In the genomic region with DNA sequence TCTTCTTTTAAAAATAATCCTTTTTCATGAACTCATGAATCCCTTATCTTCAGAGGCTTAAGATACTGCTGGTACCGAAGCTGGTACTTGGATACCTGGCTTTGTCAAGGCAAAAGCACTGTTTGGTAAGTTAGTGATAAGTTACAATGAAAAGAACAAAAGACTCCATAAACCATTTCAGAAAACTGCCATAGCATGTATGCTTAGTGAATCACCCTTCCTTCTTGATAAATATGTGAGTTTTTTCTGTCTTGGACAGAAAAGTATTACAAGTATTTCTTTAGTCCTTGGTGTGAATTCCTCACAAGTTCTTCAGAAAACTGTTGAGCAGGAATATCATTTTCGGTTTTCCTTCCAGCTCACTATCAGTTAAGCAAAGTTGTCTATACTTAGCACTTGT, we compare ENCODE assay signal across 16 cellular contexts. TPM values are rescaled to one million over a fixed set of nuclear protein-coding genes. Genes with fewer than 3 reads are reported as not detected.
DNase-seq lines count a peak whose midpoint lies in the region; ATAC-seq, FAIRE-seq and TF ChIP-seq lines count a peak whose summit lies in the region.
"Had no signal": no experiment of that assay in that cellular context is flagged by ENCODE, and none has a peak within 500 bp of the region (broad histone marks: within the 10 kb centered on the region; RNA-seq: fewer than 3 reads in every experiment).

No MANE protein-coding gene starts in this region.

- POLR2A ChIA-PET in activated CD4-positive, alpha-beta T cell treated with anti-CD3 and anti-CD28 coated beads, Interleukin-2, amount 10 ng/mL, durations not matched to agents 7 days and 5 days (lab: Charles Lee), result no interaction called here

- H3K4me3 Mint-ChIP-seq in activated CD4-positive, alpha-beta T cell treated with anti-CD3 and anti-CD28 coated beads, Interleukin-2, amount 10 ng/mL, durations not matched to agents 7 days and 5 days, result no peak overlapping the region
- H3K4me3 Mint-ChIP-seq: activated CD4-positive, alpha-beta T cell treated with anti-CD3 and anti-CD28 coated beads for 36 hours; natural killer cell treated with Interleukin-12 subunit alpha and Interleukin-12 subunit beta and Interleukin-15 and Interleukin-18, amount 100 ng/mL, for 72 hours; T-helper 2 cell treated with Interferon-gamma antibody and Interleukin-4, amounts not matched to agents 5 μg/mL and 100 μg/mL, for 36 hours had no signal

- H3K27me3 Mint-ChIP-seq in activated CD4-positive, alpha-beta T cell treated with anti-CD3 and anti-CD28 coated beads, Interleukin-2, amount 10 ng/mL, durations not matched to agents 7 days and 5 days, result no peaks in the 10 kb centered on the region
- H3K27me3 Mint-ChIP-seq: activated CD4-positive, alpha-beta T cell treated with anti-CD3 and anti-CD28 coated beads for 36 hours; natural killer cell treated with Interleukin-12 subunit alpha and Interleukin-12 subunit beta and Interleukin-15 and Interleukin-18, amount 100 ng/mL, for 72 hours had no signal

- peak; percentile 77 for DNase-seq in ACHN
- peak; percentile 17 for DNase-seq in LHCN-M2 (ENCODE audit: low read depth)
- DNase-seq in dedifferentiated amniotic fluid mesenchymal stem cell (ENCODE audit: extremely low spot score), result peak; percentile 43
- no peak for DNase-seq in left lung
- DNase-seq in GM19240 (ENCODE audit: insufficient read length, low spot score), result no peak
- DNase-seq in urothelium cell line (ENCODE audit: low spot score), result no peak
- DNase-seq in activated CD4-positive, alpha-beta T cell treated with anti-CD3 and anti-CD28 coated beads, Interleukin-2, amount 10 ng/mL, durations not matched to agents 7 days and 5 days, result no peak
- DNase-seq: activated CD4-positive, alpha-beta T cell treated with anti-CD3 and anti-CD28 coated beads for 36 hours; Calu3; erythroblast; NCI-H82 had no signal

- peaks cover 4% of the 10 kb centered on the region for H3K36me3 Mint-ChIP-seq in activated CD4-positive, alpha-beta T cell treated with anti-CD3 and anti-CD28 coated beads, Interleukin-2, amount 10 ng/mL, durations not matched to agents 7 days and 5 days (ENCODE audit: low read depth)
- H3K36me3 Mint-ChIP-seq: natural killer cell treated with Interleukin-12 subunit alpha and Interleukin-12 subunit beta and Interleukin-15 and Interleukin-18, amount 100 ng/mL, for 72 hours had no signal

- FAIRE-seq in urothelium cell line (lab: Jason Lieb, UNC), result no peak
- FAIRE-seq: GM18507 had no signal

- H3K27ac Mint-ChIP-seq in activated CD4-positive, alpha-beta T cell treated with anti-CD3 and anti-CD28 coated beads, Interleukin-2, amount 10 ng/mL, durations not matched to agents 7 days and 5 days, result no peak overlapping the region
- H3K27ac Mint-ChIP-seq: activated CD4-positive, alpha-beta T cell treated with anti-CD3 and anti-CD28 coated beads for 36 hours; activated naive CD4-positive, alpha-beta T cell treated with anti-CD3 and anti-CD28 coated beads, Interleukin-2, amount 50 U/mL, for 72 hours; natural killer cell treated with Interleukin-12 subunit alpha and Interleukin-12 subunit beta and Interleukin-15 and Interleukin-18, amount 100 ng/mL, for 72 hours; T-helper 2 cell treated with Interferon-gamma antibody and Interleukin-4, amounts not matched to agents 5 μg/mL and 100 μg/mL, for 36 hours had no signal

- H3K36me3 ChIP-seq in left lung, result peaks cover 0 to 14% of the 10 kb centered on the region in 2 donors

- no peaks in the 10 kb centered on the region for H3K4me1 Mint-ChIP-seq in activated CD4-positive, alpha-beta T cell treated with anti-CD3 and anti-CD28 coated beads, Interleukin-2, amount 10 ng/mL, durations not matched to agents 7 days and 5 days
- H3K4me1 Mint-ChIP-seq: activated CD4-positive, alpha-beta T cell treated with anti-CD3 and anti-CD28 coated beads for 36 hours had no signal

- ATAC-seq in left lung (peak; percentile 32), GM19397 (IDR thresholded peaks at IDR 0.05; ENCODE audit: unreplicated experiment) (no peak)
- ATAC-seq: activated CD4-positive, alpha-beta T cell treated with anti-CD3 and anti-CD28 coated beads for 36 hours; activated naive CD4-positive, alpha-beta T cell treated with anti-CD3 and anti-CD28 coated beads, Interleukin-2, amount 50 U/mL, for 72 hours; natural killer cell treated with Interleukin-12 subunit alpha and Interleukin-12 subunit beta and Interleukin-15 and Interleukin-18, amount 100 ng/mL, for 72 hours had no signal

- no peak overlapping the region for H3K4me3 ChIP-seq in left lung

- intact Hi-C loops in left lung (cut with DNase I), result no loop called here

- no peaks in the 10 kb centered on the region for H3K9me3 ChIP-seq in left lung

- in situ Hi-C loops in ACHN (cut with HindIII; ENCODE audit: low pct_ligation_motif_present, low pct_unique_long_range_greater_than_20kb, low sequenced_read_pairs), result no loop called here

- H3K27me3 ChIP-seq in left lung, result no peaks in the 10 kb centered on the region

- CTCF ChIA-PET in activated CD4-positive, alpha-beta T cell treated with anti-CD3 and anti-CD28 coated beads, Interleukin-2, amount 10 ng/mL, durations not matched to agents 7 days and 5 days (lab: Charles Lee), result interaction anchor here (1.9 kb wide), 1 partner anchor 9 kb away, joined by 5 read pairs; no protein-coding TSS in a partner anchor

- TF ChIP-seq CTCF in left lung (IDR thresholded peaks at IDR 0.05), result no peak

- H3K9me3 Mint-ChIP-seq in activated CD4-positive, alpha-beta T cell treated with anti-CD3 and anti-CD28 coated beads, Interleukin-2, amount 10 ng/mL, durations not matched to agents 7 days and 5 days, result no peaks in the 10 kb centered on the region
- H3K9me3 Mint-ChIP-seq: activated naive CD4-positive, alpha-beta T cell treated with anti-CD3 and anti-CD28 coated beads, Interleukin-2, amount 50 U/mL, for 72 hours; natural killer cell treated with Interleukin-12 subunit alpha and Interleukin-12 subunit beta and Interleukin-15 and Interleukin-18, amount 100 ng/mL, for 72 hours; T-helper 2 cell treated with Interferon-gamma antibody and Interleukin-4, amounts not matched to agents 5 μg/mL and 100 μg/mL, for 36 hours had no signal

- no peaks in the 10 kb centered on the region for H3K4me1 ChIP-seq in left lung

- no peak overlapping the region for H3K27ac ChIP-seq in left lung

RNA-seq across cellular contexts. Expression of gene PUS7, which starts 25.6 kb away (rescaled TPM):
- total RNA-seq in LHCN-M2 (2014; rRNA removed) (32.6 and 36.7 TPM in 2 replicates), left lung (10 to 100 TPM; 10.3 to 16.6 TPM)
- polyA plus RNA-seq in LHCN-M2 (2012), result 6.8 TPM
- total RNA-seq in activated CD4-positive, alpha-beta T cell treated with anti-CD3 and anti-CD28 coated beads, Interleukin-2, amount 10 ng/mL, durations not matched to agents 7 days and 5 days, result 10 to 100 TPM in 1 of 2 experiments, 1 to 10 TPM in 1; 9.9 to 11.4 TPM

RNA-seq across cellular contexts. Expression of gene RINT1, which starts 35.5 kb away (rescaled TPM):
- total RNA-seq in LHCN-M2 (2014; rRNA removed) (21.7 and 23.8 TPM in 2 replicates), left lung (10 to 100 TPM; 15.0 to 15.9 TPM)
- 12.6 TPM for polyA plus RNA-seq in LHCN-M2 (2012)
- total RNA-seq in activated CD4-positive, alpha-beta T cell treated with anti-CD3 and anti-CD28 coated beads, Interleukin-2, amount 10 ng/mL, durations not matched to agents 7 days and 5 days, result 10 to 100 TPM; 20.2 to 22.0 TPM

Comparison
In these comparisons a context has a peak if more than half of its experiments do, and no peak if none do; other contexts are left out.
1. DNase-seq: peak in ACHN (single experiment), LHCN-M2 (single experiment) and dedifferentiated amniotic fluid mesenchymal stem cell (single experiment); none in left lung (0 of 2), GM19240 (single experiment), urothelium cell line (single experiment) and activated CD4-positive, alpha-beta T cell treated with anti-CD3 and anti-CD28 coated beads, Interleukin-2, amount 10 ng/mL, durations not matched to agents 7 days and 5 days (single experiment).